In genomic region chr2:164913640-164914346, GRCh38 we compare ENCODE assay signal across 10 cellular contexts. TPM values are rescaled to one million over a fixed set of nuclear protein-coding genes. Genes with fewer than 3 reads are reported as not detected.
DNase-seq lines count a peak whose midpoint lies in the region; ATAC-seq lines count a peak whose summit lies in the region.
"Had no signal": no experiment of that assay in that cellular context is flagged by ENCODE, and none has a peak within 500 bp of the region (broad histone marks: within the 10 kb centered on the region; RNA-seq: fewer than 3 reads in every experiment).

No MANE protein-coding gene starts in this region.

- peak overlapping the region; percentile 69 for H3K27ac ChIP-seq in epithelial cell of prostate
- no peak overlapping the region for H3K27ac ChIP-seq in naive thymus-derived CD4-positive, alpha-beta T cell (ENCODE audit: low read depth, low read length)

- CTCF ChIA-PET in naive thymus-derived CD4-positive, alpha-beta T cell (lab: Charles Lee) = no interaction called here

- H3K4me3 ChIP-seq in naive thymus-derived CD4-positive, alpha-beta T cell (ENCODE audit: low read length) = no peak overlapping the region

- peaks cover 0 to 10% (median 0%) of the 10 kb centered on the region in 5 donors for H3K27me3 Mint-ChIP-seq in naive thymus-derived CD4-positive, alpha-beta T cell

- no peaks in the 10 kb centered on the region for H3K27me3 ChIP-seq in naive thymus-derived CD4-positive, alpha-beta T cell (ENCODE audit: control insufficient read depth in 2 of 2, insufficient read depth in 2 of 2, low read length in 2 of 2)

- no peak overlapping the region for H3K4me3 Mint-ChIP-seq in naive thymus-derived CD4-positive, alpha-beta T cell

- H3K36me3 Mint-ChIP-seq in naive thymus-derived CD4-positive, alpha-beta T cell = no peaks in the 10 kb centered on the region
- no peaks in the 10 kb centered on the region for H3K36me3 Mint-ChIP-seq in activated naive CD4-positive, alpha-beta T cell treated with anti-CD3 and anti-CD28 coated beads, Interleukin-2, amount 50 U/mL, for 72 hours

- POLR2A ChIA-PET in naive thymus-derived CD4-positive, alpha-beta T cell (lab: Charles Lee) = no interaction called here

- intact Hi-C loops in naive thymus-derived CD4-positive, alpha-beta T cell (cut with micrococcal nuclease) = loop anchor here in 1 of 2 donors (5.0 kb wide), 1 partner anchor 176 kb away; no protein-coding TSS in a partner anchor

- peak; percentile 18 for ATAC-seq in naive thymus-derived CD4-positive, alpha-beta T cell
- no peak for ATAC-seq in HG03108 (IDR thresholded peaks at IDR 0.05; ENCODE audit: unreplicated experiment)
- no peak for ATAC-seq in activated naive CD4-positive, alpha-beta T cell treated with anti-CD3 and anti-CD28 coated beads, Interleukin-2, amount 50 U/mL, for 72 hours

- DNase-seq in DMS 273 (lab: John Stamatoyannopoulos, UW; ENCODE audit: unreplicated experiment) (peak; percentile 69), NCI-H1694 (lab: John Stamatoyannopoulos, UW) (peak; percentile 28), epithelial cell of prostate (ENCODE audit: low read depth, low spot score) (peak; percentile 84), KG1 (lab: John Stamatoyannopoulos, UW) (no peak)
- no peak for DNase-seq in naive thymus-derived CD4-positive, alpha-beta T cell
- no peak for DNase-seq in activated naive CD4-positive, alpha-beta T cell treated with anti-CD3 and anti-CD28 coated beads, Interleukin-2, amount 50 U/mL, for 72 hours (ENCODE audit: low spot score in 2 of 2)
- DNase-seq in activated CD4-positive, alpha-beta T cell treated with anti-CD3 and anti-CD28 coated beads for 4 hours = no peak
- DNase-seq: occipital lobe had no signal

- H3K9me3 Mint-ChIP-seq in naive thymus-derived CD4-positive, alpha-beta T cell = no peaks in the 10 kb centered on the region
- no peaks in the 10 kb centered on the region for H3K9me3 Mint-ChIP-seq in activated naive CD4-positive, alpha-beta T cell treated with anti-CD3 and anti-CD28 coated beads, Interleukin-2, amount 50 U/mL, for 72 hours

- H3K27ac Mint-ChIP-seq in naive thymus-derived CD4-positive, alpha-beta T cell = no peak overlapping the region
- H3K27ac Mint-ChIP-seq in activated naive CD4-positive, alpha-beta T cell treated with anti-CD3 and anti-CD28 coated beads, Interleukin-2, amount 50 U/mL, for 72 hours = no peak overlapping the region

- H3K4me1 Mint-ChIP-seq in naive thymus-derived CD4-positive, alpha-beta T cell = peaks cover 0 to 15% (median 0%) of the 10 kb centered on the region in 7 donors

- H3K36me3 ChIP-seq in naive thymus-derived CD4-positive, alpha-beta T cell (ENCODE audit: control insufficient read depth in 2 of 3, insufficient read depth in 3 of 3, low read length in 3 of 3) = no peaks in the 10 kb centered on the region

- H3K4me1 ChIP-seq in naive thymus-derived CD4-positive, alpha-beta T cell (ENCODE audit: control insufficient read depth in 2 of 2, insufficient read depth in 2 of 2, low read length in 2 of 2) = no peaks in the 10 kb centered on the region

- no peaks in the 10 kb centered on the region for H3K9me3 ChIP-seq in naive thymus-derived CD4-positive, alpha-beta T cell (ENCODE audit: control insufficient read depth in 2 of 3, low read length in 3 of 3)

RNA-seq across cellular contexts. Expression of gene SLC38A11, which starts 41.5 kb away (rescaled TPM):
- under 1 TPM in 1 of 5 experiments, not detected in 4; 0.49 TPM for total RNA-seq in naive thymus-derived CD4-positive, alpha-beta T cell
- polyA plus RNA-seq in naive thymus-derived CD4-positive, alpha-beta T cell = not detected
- total RNA-seq in activated naive CD4-positive, alpha-beta T cell treated with anti-CD3 and anti-CD28 coated beads, Interleukin-2, amount 50 U/mL, for 72 hours = not detected
- total RNA-seq: T-helper 2 cell treated with Interferon-gamma antibody and Interleukin-4, amounts not matched to agents 100 ng/mL and 5 ng/mL, for 36 hours had no signal

Comparison
In these comparisons a context has a peak if more than half of its experiments do, and no peak if none do; other contexts are left out.
1. DNase-seq: peak in DMS 273 (single experiment), NCI-H1694 (single experiment) and epithelial cell of prostate (single experiment); none in naive thymus-derived CD4-positive, alpha-beta T cell (0 of 9), activated naive CD4-positive, alpha-beta T cell treated with anti-CD3 and anti-CD28 coated beads, Interleukin-2, amount 50 U/mL, for 72 hours (0 of 2), activated CD4-positive, alpha-beta T cell treated with anti-CD3 and anti-CD28 coated beads for 4 hours (0 of 2) and KG1 (single experiment).